Comparison of ENCODE assay signal across 11 cellular contexts in the genomic region with DNA sequence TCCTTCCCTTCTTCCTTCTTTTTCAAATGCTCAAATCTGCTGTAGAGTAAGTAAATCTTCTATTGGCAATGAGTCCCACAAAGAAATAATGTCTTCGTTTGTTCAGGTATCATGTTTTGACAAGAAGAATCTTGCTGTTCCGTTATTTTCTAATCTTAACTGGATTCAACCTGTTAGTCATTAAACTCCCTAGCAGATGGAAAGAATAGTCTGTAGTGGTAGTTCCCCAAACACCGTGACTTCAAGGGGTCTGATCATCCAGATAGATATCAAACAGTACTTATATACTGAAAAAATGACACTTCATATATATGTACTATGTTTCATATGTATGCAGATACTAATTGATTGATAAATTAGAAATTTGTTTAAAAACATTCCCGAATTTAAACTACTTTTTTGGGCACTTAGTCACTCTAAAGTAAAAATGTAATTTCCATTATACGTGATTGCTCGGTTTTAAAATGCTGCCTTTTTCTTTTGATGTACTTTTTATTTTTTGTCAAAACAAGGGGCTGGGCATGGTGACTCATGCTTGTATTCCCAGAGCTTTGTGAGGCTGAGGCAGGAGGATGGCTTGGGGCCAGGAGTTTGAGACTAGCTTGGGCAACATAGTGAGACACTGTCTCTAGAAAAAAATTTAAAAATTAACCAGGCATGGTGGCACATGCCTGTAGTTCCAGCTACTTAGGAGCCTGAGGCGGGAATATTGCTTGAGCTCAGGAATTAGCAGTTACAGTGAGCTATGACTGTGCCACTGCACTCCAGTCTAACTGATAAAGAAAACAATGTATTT.
DNase-seq lines count a peak whose midpoint lies in the region; ATAC-seq and TF ChIP-seq lines count a peak whose summit lies in the region.
"Had no signal": no experiment of that assay in that cellular context is flagged by ENCODE, and none has a peak within 500 bp of the region (broad histone marks: within the 10 kb centered on the region; RNA-seq: fewer than 3 reads in every experiment).

No MANE protein-coding gene starts in this region.

- H3K4me2 ChIP-seq in mammary epithelial cell (ENCODE audit: insufficient read depth, low read depth, low read length), result peak overlapping the region; percentile 53
- H3K4me2 ChIP-seq: neural progenitor cell had no signal

- H3K4me3 Mint-ChIP-seq in activated naive CD8-positive, alpha-beta T cell treated with anti-CD3 and anti-CD28 coated beads for 36 hours, result no peak overlapping the region
- H3K4me3 Mint-ChIP-seq: neural progenitor cell had no signal

- no peaks in the 10 kb centered on the region for H3K36me3 Mint-ChIP-seq in activated naive CD8-positive, alpha-beta T cell treated with anti-CD3 and anti-CD28 coated beads for 36 hours
- H3K36me3 Mint-ChIP-seq: neural progenitor cell had no signal

- intact Hi-C loops in mammary epithelial cell (cut with micrococcal nuclease), result loop anchor here (2.0 kb wide), 2 partner anchors 141 to 277 kb away; no protein-coding TSS in a partner anchor

- BruUV-seq in mammary epithelial cell (replicated peaks; lab: Mats Ljungman, UMichigan), result TSS peak; percentile 2

- H3K27ac ChIP-seq in mammary epithelial cell (ENCODE audit: insufficient read depth, low read depth, low read length), result peak overlapping the region; percentile 97
- H3K27ac ChIP-seq: neural progenitor cell had no signal

- no peak overlapping the region for H3K4me3 ChIP-seq in mammary epithelial cell (replicated peaks in 1 of 3; ENCODE audit: insufficient read depth in 1 of 3, low read depth in 2 of 3, low read length in 3 of 3)
- H3K4me3 ChIP-seq: neural progenitor cell had no signal

- H3K9me3 ChIP-seq in mammary epithelial cell (replicated peaks; ENCODE audit: insufficient read depth, low read length), result peaks cover 5% of the 10 kb centered on the region

- DNase-seq in NCI-H2171 treated with DMSO at 0.1 percent for 48 hours (lab: John Stamatoyannopoulos, UW), result peak; percentile 11
- no peak for DNase-seq in NCI-H2171 (lab: John Stamatoyannopoulos, UW)
- DNase-seq in mammary epithelial cell, result peak; percentile 97
- peak; percentile 97 for DNase-seq in kidney tubule cell (ENCODE audit: low spot score)
- DNase-seq in COR-L47 (lab: John Stamatoyannopoulos, UW), result no peak
- no peak for DNase-seq in NCI-H2081 (lab: John Stamatoyannopoulos, UW)
- DNase-seq in activated naive CD8-positive, alpha-beta T cell treated with anti-CD3 and anti-CD28 coated beads for 36 hours, result no peak
- DNase-seq: 8988T, NCI-H82 had no signal

- no peaks in the 10 kb centered on the region for H3K9me3 Mint-ChIP-seq in activated naive CD8-positive, alpha-beta T cell treated with anti-CD3 and anti-CD28 coated beads for 36 hours
- H3K9me3 Mint-ChIP-seq: neural progenitor cell had no signal

- peaks cover 4% of the 10 kb centered on the region for H3K27me3 Mint-ChIP-seq in activated naive CD8-positive, alpha-beta T cell treated with anti-CD3 and anti-CD28 coated beads for 36 hours

- no peak overlapping the region for H3K27ac Mint-ChIP-seq in activated naive CD8-positive, alpha-beta T cell treated with anti-CD3 and anti-CD28 coated beads for 36 hours
- H3K27ac Mint-ChIP-seq: neural progenitor cell had no signal

- H3K79me2 ChIP-seq in mammary epithelial cell (ENCODE audit: insufficient read depth, low read length), result no peaks in the 10 kb centered on the region

- H3K4me1 Mint-ChIP-seq in activated naive CD8-positive, alpha-beta T cell treated with anti-CD3 and anti-CD28 coated beads for 36 hours, result peaks cover 9% of the 10 kb centered on the region

- CTCF ChIA-PET in mammary epithelial cell (lab: Charles Lee; ENCODE audit: low non-redundant PET), result interaction anchor here (0.6 kb wide), 1 partner anchor 278 kb away, joined by 9 read pairs; no protein-coding TSS in a partner anchor

- WGBS in mammary epithelial cell (ENCODE audit: low coverage, missing lambda C conversion rate), result 0% methylated on average over 7 of the region's 7 CpGs

- peaks cover 58% of the 10 kb centered on the region for H3K4me1 ChIP-seq in mammary epithelial cell (ENCODE audit: insufficient read depth, low read length)
- H3K4me1 ChIP-seq: neural progenitor cell had no signal

- no peak overlapping the region for H2AFZ ChIP-seq in mammary epithelial cell (ENCODE audit: low read depth, low read length)
- H2AFZ ChIP-seq: neural progenitor cell had no signal

- dilution Hi-C loops in mammary epithelial cell (cut with HindIII; ENCODE audit: low sequenced_read_pairs), result no loop called here

- H3K9ac ChIP-seq in mammary epithelial cell (ENCODE audit: insufficient read depth, low read length), result no peak overlapping the region
- H3K9ac ChIP-seq: neural progenitor cell had no signal

- H3K36me3 ChIP-seq in mammary epithelial cell (ENCODE audit: insufficient read depth, low read length), result no peaks in the 10 kb centered on the region
- H3K36me3 ChIP-seq: neural progenitor cell had no signal

- H4K20me1 ChIP-seq in mammary epithelial cell (ENCODE audit: insufficient read depth, low read length), result no peaks in the 10 kb centered on the region

- in situ Hi-C loops in mammary epithelial cell (cut with MboI; ENCODE audit: low sequenced_read_pairs in 2 of 2), result no loop called here

- ATAC-seq in HG02623 (IDR thresholded peaks at IDR 0.05; ENCODE audit: unreplicated experiment), result no peak

- no peak for TF ChIP-seq CTCF in mammary epithelial cell (conservative IDR thresholded peaks at IDR 0.05 in 1 of 2, IDR thresholded peaks at IDR 0.05 in 1 of 2; ENCODE audit: extremely low read depth in 1 of 2, insufficient read depth in 1 of 2, low read depth in 1 of 2, low read length in 2 of 2)

- H3K27me3 ChIP-seq in mammary epithelial cell (ENCODE audit: insufficient read depth, low read length), result no peaks in the 10 kb centered on the region
- H3K27me3 ChIP-seq: neural progenitor cell had no signal

Comparison
In these comparisons a context has a peak if more than half of its experiments do, and no peak if none do; other contexts are left out.
1. DNase-seq: peak in NCI-H2171 treated with DMSO at 0.1 percent for 48 hours (single experiment), mammary epithelial cell (single experiment) and kidney tubule cell (single experiment); none in NCI-H2171 (single experiment), COR-L47 (single experiment), NCI-H2081 (0 of 2) and activated naive CD8-positive, alpha-beta T cell treated with anti-CD3 and anti-CD28 coated beads for 36 hours (single experiment).